10 cellular contexts compared by ENCODE assay signal in genomic region chr6:75935473-75935793, GRCh38.
A peak's percentile ranks its signal among the peaks of the same experiment; 100 is the strongest.
DNase-seq lines count a peak whose midpoint lies in the region; ATAC-seq and TF ChIP-seq lines count a peak whose summit lies in the region.
"Had no signal": no experiment of that assay in that cellular context is flagged by ENCODE, and none has a peak within 500 bp of the region (broad histone marks: within the 10 kb centered on the region; RNA-seq: fewer than 3 reads in every experiment).

No MANE protein-coding gene starts in this region.

- H3K9me3 ChIP-seq in colonic mucosa (no peaks in the 10 kb centered on the region), neuronal stem cell (replicated peaks in 1 of 2; ENCODE audit: control insufficient read depth in 2 of 2, insufficient read depth in 1 of 2, low read depth in 1 of 2, low read length in 2 of 2) (no peaks in the 10 kb centered on the region)

- no peaks in the 10 kb centered on the region for H3K4me1 ChIP-seq in colonic mucosa
- H3K4me1 ChIP-seq in neuronal stem cell (ENCODE audit: control insufficient read depth in 2 of 2, insufficient read depth in 1 of 2, low read depth in 1 of 2, low read length in 2 of 2) = peaks cover 16 to 40% of the 10 kb centered on the region in 2 donors

- H3K27ac ChIP-seq in colonic mucosa = no peak overlapping the region
- H3K27ac ChIP-seq in neuronal stem cell (replicated peaks; ENCODE audit: low read length) = peak overlapping the region; percentile 79

- H2AK5ac ChIP-seq in neuronal stem cell (ENCODE audit: low read depth, low read length) = no peak overlapping the region

- H4K91ac ChIP-seq in neuronal stem cell (ENCODE audit: low read depth, low read length, poor library complexity) = no peak overlapping the region

- H3K9ac ChIP-seq in colonic mucosa (ENCODE audit: low read depth in 2 of 2, low read length in 2 of 2) (peak overlapping the region in 1 of 2 donors; percentile 2), neuronal stem cell (ENCODE audit: low read depth, low read length, poor library complexity) (no peak overlapping the region)

- peaks cover 6% of the 10 kb centered on the region for H3K4me1 Mint-ChIP-seq in CD14-positive monocyte

- peak overlapping the region; percentile 11 for H2BK120ac ChIP-seq in neuronal stem cell (ENCODE audit: low read depth, low read length)

- H3K27me3 Mint-ChIP-seq in CD14-positive monocyte (ENCODE audit: low read depth in 3 of 3) = peaks cover 13 to 24% (median 22%) of the 10 kb centered on the region in 3 donors

- intact Hi-C loops in CD14-positive monocyte (cut with micrococcal nuclease) (no loop called here), colonic mucosa (cut with DNase I) (no loop called here)

- H3K4me3 Mint-ChIP-seq in CD14-positive monocyte = peak overlapping the region; percentile 35 to 92

- H3K23ac ChIP-seq in neuronal stem cell (ENCODE audit: low read depth, low read length, poor library complexity) = no peak overlapping the region

- H4K8ac ChIP-seq in neuronal stem cell (ENCODE audit: low read depth, low read length) = no peak overlapping the region

- no peak overlapping the region for H2BK15ac ChIP-seq in neuronal stem cell (ENCODE audit: low read length)

- H3K4me2 ChIP-seq in neuronal stem cell (ENCODE audit: insufficient read depth, low read length, poor library complexity, severe bottlenecking) = peak overlapping the region; percentile 94

- peak overlapping the region; percentile 89 for H2AFZ ChIP-seq in neuronal stem cell (ENCODE audit: low read length)

- ATAC-seq in HG03095 (IDR thresholded peaks at IDR 0.05; ENCODE audit: unreplicated experiment) = peak; percentile 12

- no peaks in the 10 kb centered on the region for H3K36me3 Mint-ChIP-seq in CD14-positive monocyte

- no peak overlapping the region for H3K4ac ChIP-seq in neuronal stem cell (ENCODE audit: low read length)

- H3K4me3 ChIP-seq in colonic mucosa (peak overlapping the region; percentile 32), neuronal stem cell (ENCODE audit: low read length in 2 of 2) (peak overlapping the region; percentile 21 to 43)

- H3K27ac Mint-ChIP-seq in CD14-positive monocyte = no peak overlapping the region
- H3K27ac Mint-ChIP-seq: activated B cell treated with CpG ODN at 0.5 μM for 24 hours had no signal

- H2BK5ac ChIP-seq in neuronal stem cell (ENCODE audit: low read length) = no peak overlapping the region

- DNase-seq in CD14-positive monocyte (ENCODE audit: low spot score) (no peak), colonic mucosa (no peak), neuronal stem cell (ENCODE audit: low spot score) (no peak), foreskin melanocyte (no peak), HPDE6-E6E7 (ENCODE audit: extremely low spot score) (no peak), dermis blood vessel endothelial cell (no peak), NOMO-1 treated with DMSO at 0.1 percent for 48 hours (lab: John Stamatoyannopoulos, UW; ENCODE audit: unreplicated experiment) (no peak)
- DNase-seq: activated B cell treated with CpG ODN at 0.5 μM for 24 hours, GF-D8 had no signal

- peak overlapping the region; percentile 81 for H3K18ac ChIP-seq in neuronal stem cell (ENCODE audit: low read length)

- H3K14ac ChIP-seq in neuronal stem cell (ENCODE audit: low read length) = no peak overlapping the region

- TF ChIP-seq CTCF in CD14-positive monocyte (IDR thresholded peaks at IDR 0.05) (no peak), colonic mucosa (IDR thresholded peaks at IDR 0.05) (no peak)

- H3K36me3 ChIP-seq in colonic mucosa = no peaks in the 10 kb centered on the region
- H3K36me3 ChIP-seq in neuronal stem cell (replicated peaks in 1 of 2; ENCODE audit: control insufficient read depth in 2 of 2, insufficient read depth in 2 of 2, low read length in 2 of 2) = no peaks in the 10 kb centered on the region

- H3K9me3 Mint-ChIP-seq in CD14-positive monocyte = peaks cover 0 to 2% (median 0%) of the 10 kb centered on the region in 7 donors
- H3K9me3 Mint-ChIP-seq: activated B cell treated with CpG ODN at 0.5 μM for 24 hours had no signal

- no CpG with 5 or more reads among the region's 12 CpGs for WGBS in neuronal stem cell (ENCODE audit: extremely low coverage in 2 of 2, insufficient read length in 2 of 2, insufficient replicate concordance in 1 of 2), 2 donors

- H3K79me1 ChIP-seq in neuronal stem cell (ENCODE audit: low read depth, low read length) = no peaks in the 10 kb centered on the region

- H2BK12ac ChIP-seq in neuronal stem cell (ENCODE audit: low read length) = no peak overlapping the region

- H3K27me3 ChIP-seq in colonic mucosa (no peaks in the 10 kb centered on the region), neuronal stem cell (ENCODE audit: control insufficient read depth in 3 of 3, insufficient read depth in 3 of 3, low read depth in 1 of 3, low read length in 3 of 3) (no peaks in the 10 kb centered on the region)
